ENCODE assay signal across 39 cellular contexts in the genomic region with DNA sequence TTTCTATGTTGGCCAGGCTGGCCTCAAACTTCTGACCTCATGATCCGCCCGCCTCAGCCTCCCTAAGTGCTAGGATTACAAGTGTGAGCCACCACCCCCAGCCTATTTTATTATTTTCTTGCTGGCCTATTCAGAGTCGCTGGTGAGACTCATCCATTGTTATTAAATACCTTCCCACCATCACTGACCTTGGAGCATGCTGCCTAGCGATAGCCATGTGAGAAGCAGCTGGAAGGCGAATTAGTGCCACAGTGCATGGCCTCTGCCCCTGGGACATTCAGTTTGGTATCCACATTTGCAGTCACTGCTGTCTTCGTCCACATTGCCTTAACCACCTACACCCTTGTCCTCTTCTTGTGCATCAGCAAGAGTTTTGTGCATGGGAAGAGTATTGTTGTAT. TPM values are rescaled to one million over a fixed set of nuclear protein-coding genes. Genes with fewer than 3 reads are reported as not detected.
"Had no signal": no experiment of that assay in that cellular context is flagged by ENCODE, and none has a peak within 500 bp of the region (broad histone marks: within the 10 kb centered on the region; RNA-seq: fewer than 3 reads in every experiment).

No MANE protein-coding gene starts in this region.

- H3K4me3 Mint-ChIP-seq: activated CD4-positive, alpha-beta memory T cell treated with anti-CD3 and anti-CD28 coated beads for 36 hours; activated CD4-positive, alpha-beta T cell treated with anti-CD3 and anti-CD28 coated beads for 36 hours; activated CD8-positive, alpha-beta T cell treated with anti-CD3 and anti-CD28 coated beads for 36 hours; activated naive CD4-positive, alpha-beta T cell treated with anti-CD3 and anti-CD28 coated beads, Interleukin-2, amount 10 ng/mL, durations not matched to agents 7 days and 5 days; activated naive CD4-positive, alpha-beta T cell treated with anti-CD3 and anti-CD28 coated beads, Interleukin-2, amount 50 U/mL, for 24 hours; activated naive CD8-positive, alpha-beta T cell; activated naive CD8-positive, alpha-beta T cell treated with anti-CD3 and anti-CD28 coated beads, Interleukin-2, amount 10 ng/mL, durations not matched to agents 7 days and 5 days; activated naive CD8-positive, alpha-beta T cell treated with anti-CD3 and anti-CD28 coated beads, Interleukin-2, amount 50 U/mL, for 24 hours; activated T-cell treated with anti-CD3 and anti-CD28 coated beads, Interleukin-2, amount 50 U/mL, for 4 hours; activated T-cell treated with anti-CD3 and anti-CD28 coated beads, Interleukin-2, amount 50 U/mL, for 72 hours; activated T-helper 1 cell treated with anti-CD3 and anti-CD28 coated beads, Interleukin-12 subunit alpha, Interleukin-12 subunit beta, Interleukin-2, Interleukin-4 antibody, amounts not matched to agents 30 ng/mL and 10 ng/mL and 1 ng/mL, durations not matched to agents 14 hours and 24 hours and 36 hours; activated T-helper 17 cell treated with anti-CD3 and anti-CD28 coated beads, Interleukin-2, amount 50 U/mL, for 72 hours; brain; central memory CD8-positive, alpha-beta T cell; T-helper 1 cell treated with Interleukin-12 subunit alpha and Interleukin-12 subunit beta and Interleukin-4 antibody, amounts not matched to agents 30 μg/mL and 1 μg/mL, for 36 hours; T-helper 2 cell treated with Interferon-gamma antibody and Interleukin-4, amounts not matched to agents 5 μg/mL and 100 μg/mL, for 36 hours had no signal

- H3K9me3 ChIP-seq: ascending aorta had no signal

- H3K36me3 ChIP-seq: ascending aorta, cardiac muscle cell had no signal

- H3K4me1 ChIP-seq: ascending aorta had no signal

- H3K4me3 ChIP-seq: ascending aorta, cardiac muscle cell had no signal

- H3K27ac Mint-ChIP-seq: activated CD4-positive, alpha-beta memory T cell treated with anti-CD3 and anti-CD28 coated beads for 36 hours; activated CD4-positive, alpha-beta T cell treated with anti-CD3 and anti-CD28 coated beads for 36 hours; activated CD8-positive, alpha-beta T cell treated with anti-CD3 and anti-CD28 coated beads for 36 hours; activated naive CD4-positive, alpha-beta T cell treated with anti-CD3 and anti-CD28 coated beads, Interleukin-2, amount 10 ng/mL, durations not matched to agents 7 days and 5 days; activated naive CD4-positive, alpha-beta T cell treated with anti-CD3 and anti-CD28 coated beads, Interleukin-2, amount 50 U/mL, for 24 hours; activated naive CD8-positive, alpha-beta T cell; activated naive CD8-positive, alpha-beta T cell treated with anti-CD3 and anti-CD28 coated beads, Interleukin-2, amount 10 ng/mL, durations not matched to agents 7 days and 5 days; activated naive CD8-positive, alpha-beta T cell treated with anti-CD3 and anti-CD28 coated beads, Interleukin-2, amount 50 U/mL, for 24 hours; activated T-cell treated with anti-CD3 and anti-CD28 coated beads, Interleukin-2, amount 50 U/mL, for 72 hours; activated T-helper 1 cell treated with anti-CD3 and anti-CD28 coated beads, Interleukin-12 subunit alpha, Interleukin-12 subunit beta, Interleukin-2, Interleukin-4 antibody, amounts not matched to agents 30 ng/mL and 10 ng/mL and 1 ng/mL, durations not matched to agents 14 hours and 24 hours and 36 hours; activated T-helper 17 cell treated with anti-CD3 and anti-CD28 coated beads, Interleukin-2, amount 50 U/mL, for 72 hours; brain; T-helper 1 cell treated with Interleukin-12 subunit alpha and Interleukin-12 subunit beta and Interleukin-4 antibody, amounts not matched to agents 30 μg/mL and 1 μg/mL, for 36 hours; T-helper 2 cell treated with Interferon-gamma antibody and Interleukin-4, amounts not matched to agents 5 μg/mL and 100 μg/mL, for 36 hours had no signal

- H3K36me3 Mint-ChIP-seq: activated CD4-positive, alpha-beta memory T cell treated with anti-CD3 and anti-CD28 coated beads for 36 hours; activated naive CD4-positive, alpha-beta T cell treated with anti-CD3 and anti-CD28 coated beads, Interleukin-2, amount 10 ng/mL, durations not matched to agents 7 days and 5 days; activated naive CD4-positive, alpha-beta T cell treated with anti-CD3 and anti-CD28 coated beads, Interleukin-2, amount 50 U/mL, for 24 hours; activated naive CD8-positive, alpha-beta T cell; activated naive CD8-positive, alpha-beta T cell treated with anti-CD3 and anti-CD28 coated beads, Interleukin-2, amount 10 ng/mL, durations not matched to agents 7 days and 5 days; brain had no signal

- H3K27me3 ChIP-seq: ascending aorta had no signal

- DNase-seq: activated CD4-positive, alpha-beta memory T cell treated with anti-CD3 and anti-CD28 coated beads for 36 hours; activated CD4-positive, alpha-beta T cell treated with anti-CD3 and anti-CD28 coated beads for 1 hour; activated CD4-positive, alpha-beta T cell treated with anti-CD3 and anti-CD28 coated beads for 36 hours; activated CD4-positive, alpha-beta T cell treated with anti-CD3 and anti-CD28 coated beads for 48 hours; activated CD4-positive, alpha-beta T cell treated with anti-CD3 and anti-CD28 coated beads, Interleukin-2, amount 50 U/mL, for 1 hour; activated CD4-positive, alpha-beta T cell treated with anti-CD3 and anti-CD28 coated beads, Interleukin-2, amount 50 U/mL, for 4 hours; activated CD4-positive, CD25-positive, alpha-beta regulatory T cell; activated CD8-positive, alpha-beta memory T cell treated with anti-CD3 and anti-CD28 coated beads, Interleukin-2, amount 50 U/mL, for 4 hours; activated CD8-positive, alpha-beta T cell treated with anti-CD3 and anti-CD28 coated beads for 36 hours; activated gamma-delta T cell; activated naive CD4-positive, alpha-beta T cell treated with anti-CD3 and anti-CD28 coated beads, Interleukin-2, amount 10 ng/mL, durations not matched to agents 7 days and 5 days; activated naive CD4-positive, alpha-beta T cell treated with Interleukin-2 at 50 U/mL for 16 hours; activated naive CD8-positive, alpha-beta T cell treated with anti-CD3 and anti-CD28 coated beads, Interleukin-2, amount 10 ng/mL, durations not matched to agents 7 days and 5 days; activated naive CD8-positive, alpha-beta T cell treated with anti-CD3 and anti-CD28 coated beads, Interleukin-2, amount 50 U/mL, for 24 hours; activated T-cell treated with anti-CD3 and anti-CD28 coated beads for 4 hours; activated T-cell treated with anti-CD3 and anti-CD28 coated beads, Interleukin-2, amount 50 U/mL, for 1 hour; activated T-cell treated with anti-CD3 and anti-CD28 coated beads, Interleukin-2, amount 50 U/mL, for 4 hours; activated T-cell treated with anti-CD3 and anti-CD28 coated beads, Interleukin-2, amount 50 U/mL, for 72 hours; amygdala; anterior cingulate cortex; caudate nucleus; cerebellar nuclear complex; T-helper 1 cell; T-helper 2 cell; T-helper 9 cell had no signal

- H3K9me3 Mint-ChIP-seq: activated CD4-positive, alpha-beta memory T cell treated with anti-CD3 and anti-CD28 coated beads for 36 hours; activated CD8-positive, alpha-beta T cell treated with anti-CD3 and anti-CD28 coated beads for 36 hours; activated naive CD4-positive, alpha-beta T cell treated with anti-CD3 and anti-CD28 coated beads, Interleukin-2, amount 10 ng/mL, durations not matched to agents 7 days and 5 days; activated naive CD8-positive, alpha-beta T cell treated with anti-CD3 and anti-CD28 coated beads, Interleukin-2, amount 10 ng/mL, durations not matched to agents 7 days and 5 days; activated T-helper 1 cell treated with anti-CD3 and anti-CD28 coated beads, Interleukin-12 subunit alpha, Interleukin-12 subunit beta, Interleukin-2, Interleukin-4 antibody, amounts not matched to agents 30 ng/mL and 10 ng/mL and 1 ng/mL, durations not matched to agents 14 hours and 24 hours and 36 hours; activated T-helper 17 cell treated with anti-CD3 and anti-CD28 coated beads, Interleukin-2, amount 50 U/mL, for 72 hours; central memory CD8-positive, alpha-beta T cell; T-helper 1 cell treated with Interleukin-12 subunit alpha and Interleukin-12 subunit beta and Interleukin-4 antibody, amounts not matched to agents 30 μg/mL and 1 μg/mL, for 36 hours; T-helper 2 cell treated with Interferon-gamma antibody and Interleukin-4, amounts not matched to agents 5 μg/mL and 100 μg/mL, for 36 hours had no signal

- FAIRE-seq: bronchial epithelial cell, TTC549 had no signal

- H3K4me1 Mint-ChIP-seq: activated CD4-positive, alpha-beta T cell treated with anti-CD3 and anti-CD28 coated beads for 36 hours; activated naive CD4-positive, alpha-beta T cell treated with anti-CD3 and anti-CD28 coated beads, Interleukin-2, amount 10 ng/mL, durations not matched to agents 7 days and 5 days; activated naive CD4-positive, alpha-beta T cell treated with anti-CD3 and anti-CD28 coated beads, Interleukin-2, amount 50 U/mL, for 24 hours; activated naive CD8-positive, alpha-beta T cell treated with anti-CD3 and anti-CD28 coated beads, Interleukin-2, amount 10 ng/mL, durations not matched to agents 7 days and 5 days; activated T-helper 17 cell treated with anti-CD3 and anti-CD28 coated beads, Interleukin-2, amount 50 U/mL, for 72 hours; brain; central memory CD8-positive, alpha-beta T cell had no signal

- ATAC-seq: activated CD4-positive, alpha-beta T cell treated with anti-CD3 and anti-CD28 coated beads for 36 hours; activated CD4-positive, CD25-positive, alpha-beta regulatory T cell treated with anti-CD3 and anti-CD28 coated beads, Interleukin-2, amount 50 U/mL, for 24 hours; activated CD8-positive, alpha-beta T cell treated with anti-CD3 and anti-CD28 coated beads for 36 hours; activated naive CD8-positive, alpha-beta T cell treated with anti-CD3 and anti-CD28 coated beads, Interleukin-2, amount 50 U/mL, for 24 hours; activated T-cell treated with anti-CD3 and anti-CD28 coated beads, Interleukin-2, amount 50 U/mL, for 4 hours; activated T-cell treated with anti-CD3 and anti-CD28 coated beads, Interleukin-2, amount 50 U/mL, for 72 hours; activated T-helper 17 cell treated with anti-CD3 and anti-CD28 coated beads, Interleukin-2, amount 50 U/mL, for 72 hours had no signal

- H3K27ac ChIP-seq: ascending aorta, cardiac muscle cell, VCaP had no signal

RNA-seq across cellular contexts. Expression of gene NMU, which starts 32.4 kb away (rescaled TPM):
- total RNA-seq: activated naive CD8-positive, alpha-beta T cell treated with anti-CD3 and anti-CD28 coated beads, Interleukin-2, amount 10 ng/mL, durations not matched to agents 7 days and 5 days; activated T-helper 1 cell treated with anti-CD3 and anti-CD28 coated beads, Interleukin-12 subunit alpha, Interleukin-12 subunit beta, Interleukin-2, Interleukin-4 antibody, amounts not matched to agents 30 ng/mL and 10 ng/mL and 1 ng/mL, durations not matched to agents 14 hours and 24 hours and 36 hours; ascending aorta had no signal
